ENCODE assay signal across 17 cellular contexts in genomic region chr2:85678384-85678783, GRCh38. TPM values are rescaled to one million over a fixed set of nuclear protein-coding genes. Genes with fewer than 3 reads are reported as not detected.
DNase-seq lines count a peak whose midpoint lies in the region; ATAC-seq and TF ChIP-seq lines count a peak whose summit lies in the region.
"Had no signal": no experiment of that assay in that cellular context is flagged by ENCODE, and none has a peak within 500 bp of the region (broad histone marks: within the 10 kb centered on the region; RNA-seq: fewer than 3 reads in every experiment).

No MANE protein-coding gene starts in this region.

- peak overlapping the region; percentile 3 for H3K27ac ChIP-seq in substantia nigra (ENCODE audit: low read depth, low read length, poor library complexity, severe bottlenecking)
- H3K27ac ChIP-seq: cardiac muscle cell, parathyroid adenoma, right lobe of liver, tibial artery had no signal

- no peak for TF ChIP-seq POLR2A in erythroblast (IDR thresholded peaks at IDR 0.05; ENCODE audit: low read length)

- DNase-seq in cardiac septum (ENCODE audit: low spot score) (peak; percentile 49), Right ventricle myocardium superior (no peak), OCI-M1 (lab: John Stamatoyannopoulos, UW) (peak; percentile 84), erythroblast (lab: John Stamatoyannopoulos, UW) (peak; percentile 47 to 68), substantia nigra (lab: John Stamatoyannopoulos, UW) (no peak), GF-D8 (lab: John Stamatoyannopoulos, UW) (no peak), hypothalamus (lab: John Stamatoyannopoulos, UW) (no peak)

- ATAC-seq in Right ventricle myocardium superior (ENCODE audit: poor library complexity) = no peak
- ATAC-seq in GM21717 (IDR thresholded peaks at IDR 0.05; ENCODE audit: unreplicated experiment) = no peak

- intact Hi-C loops in cardiac septum (cut with DNase I) (no loop called here), Right ventricle myocardium superior (cut with DNase I) (no loop called here)

RNA-seq across cellular contexts. Expression of gene SFTPB, which starts 10.4 kb away (rescaled TPM):
- not detected for total RNA-seq in cardiac septum
- 0.46 TPM for total RNA-seq in Right ventricle myocardium superior
- total RNA-seq: cardiac muscle cell; CD4-positive, alpha-beta T cell; dermis microvascular lymphatic vessel endothelial cell; fibroblast of villous mesenchyme; HT1080; naive thymus-derived CD4-positive, alpha-beta T cell had no signal

RNA-seq across cellular contexts. Expression of gene GNLY, which starts 15.8 kb away (rescaled TPM):
- total RNA-seq in cardiac septum (2.3 TPM), Right ventricle myocardium superior (1.7 TPM)
- total RNA-seq: cardiac muscle cell, dermis microvascular lymphatic vessel endothelial cell, fibroblast of villous mesenchyme, HT1080 had no signal

Comparison
In these comparisons a context has a peak if more than half of its experiments do, and no peak if none do; other contexts are left out.
1. DNase-seq: peak in cardiac septum (single experiment), OCI-M1 (single experiment) and erythroblast (2 of 2); none in Right ventricle myocardium superior (single experiment), substantia nigra (0 of 49), GF-D8 (single experiment) and hypothalamus (0 of 51).